In the genomic region with DNA sequence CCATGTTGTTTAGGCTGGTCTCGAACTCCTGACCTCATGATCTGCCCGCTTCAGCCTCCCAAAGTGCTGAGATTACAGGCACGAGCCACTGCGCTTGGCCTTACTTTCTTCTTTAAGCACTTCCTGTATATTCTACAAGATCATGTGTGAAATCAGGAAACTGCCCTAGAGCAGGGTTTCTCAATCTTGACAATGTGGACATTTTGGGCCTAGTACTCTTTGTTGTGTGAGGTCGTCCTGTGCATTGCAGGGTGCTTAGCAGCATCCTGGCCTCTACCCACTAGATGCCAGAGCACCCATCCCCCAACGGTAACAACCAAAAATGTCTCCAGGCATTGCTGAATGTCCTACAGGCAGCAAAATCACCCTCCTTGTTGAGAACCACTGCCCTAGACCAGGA, we compare ENCODE assay signal across 22 cellular contexts. TPM values are rescaled to one million over a fixed set of nuclear protein-coding genes. Genes with fewer than 3 reads are reported as not detected.
DNase-seq lines count a peak whose midpoint lies in the region; ATAC-seq and TF ChIP-seq lines count a peak whose summit lies in the region.
"Had no signal": no experiment of that assay in that cellular context is flagged by ENCODE, and none has a peak within 500 bp of the region (broad histone marks: within the 10 kb centered on the region; RNA-seq: fewer than 3 reads in every experiment).

No MANE protein-coding gene starts in this region.

- no peak overlapping the region for H3K27ac Mint-ChIP-seq in activated CD8-positive, alpha-beta T cell treated with anti-CD3 and anti-CD28 coated beads, Interleukin-2, amount 10 ng/mL, durations not matched to agents 7 days and 5 days
- H3K27ac Mint-ChIP-seq: activated CD4-positive, alpha-beta T cell treated with anti-CD3 and anti-CD28 coated beads for 36 hours; CD8-positive, alpha-beta T cell had no signal

- no peak for ATAC-seq in HG03095 (IDR thresholded peaks at IDR 0.05; ENCODE audit: unreplicated experiment)
- no peak for ATAC-seq in activated CD8-positive, alpha-beta T cell treated with anti-CD3 and anti-CD28 coated beads, Interleukin-2, amount 10 ng/mL, durations not matched to agents 7 days and 5 days
- ATAC-seq: activated CD4-positive, alpha-beta T cell treated with anti-CD3 and anti-CD28 coated beads for 36 hours; body of pancreas; CD8-positive, alpha-beta T cell; GM12878; K562; left lung had no signal

- no peaks in the 10 kb centered on the region for H3K27me3 Mint-ChIP-seq in activated CD8-positive, alpha-beta T cell treated with anti-CD3 and anti-CD28 coated beads, Interleukin-2, amount 10 ng/mL, durations not matched to agents 7 days and 5 days (ENCODE audit: low read depth)
- H3K27me3 Mint-ChIP-seq: activated CD4-positive, alpha-beta T cell treated with anti-CD3 and anti-CD28 coated beads for 36 hours had no signal

- no peaks in the 10 kb centered on the region for H3K27me3 ChIP-seq in spleen (replicated peaks in 1 of 7)
- H3K27me3 ChIP-seq: body of pancreas, left lung had no signal

- peaks cover 16% of the 10 kb centered on the region for H3K36me3 Mint-ChIP-seq in activated CD8-positive, alpha-beta T cell treated with anti-CD3 and anti-CD28 coated beads, Interleukin-2, amount 10 ng/mL, durations not matched to agents 7 days and 5 days (ENCODE audit: low read depth)

- peaks cover 0 to 52% (median 4%) of the 10 kb centered on the region in 6 donors for H3K4me1 ChIP-seq in spleen
- H3K4me1 ChIP-seq: body of pancreas, prostate gland had no signal

- H3K9me3 Mint-ChIP-seq in activated CD8-positive, alpha-beta T cell treated with anti-CD3 and anti-CD28 coated beads, Interleukin-2, amount 10 ng/mL, durations not matched to agents 7 days and 5 days (ENCODE audit: insufficient read depth), result no peaks in the 10 kb centered on the region
- H3K9me3 Mint-ChIP-seq: CD8-positive, alpha-beta T cell had no signal

- no peaks in the 10 kb centered on the region for H3K9me3 ChIP-seq in spleen
- H3K9me3 ChIP-seq: body of pancreas, left lung, prostate gland, thoracic aorta had no signal

- H3K4me3 Mint-ChIP-seq in activated CD8-positive, alpha-beta T cell treated with anti-CD3 and anti-CD28 coated beads, Interleukin-2, amount 10 ng/mL, durations not matched to agents 7 days and 5 days, result no peak overlapping the region
- H3K4me3 Mint-ChIP-seq: activated CD4-positive, alpha-beta T cell treated with anti-CD3 and anti-CD28 coated beads for 36 hours; CD8-positive, alpha-beta T cell had no signal

- intact Hi-C loops in spleen (cut with DNase I; ENCODE audit: low total_unique reads), result no loop called here

- H3K27ac ChIP-seq in spleen (peak overlapping the region in 7 of 8 donors; percentile 42 to 96 (median 79)), substantia nigra (ENCODE audit: low read depth, low read length, poor library complexity, severe bottlenecking) (no peak overlapping the region)
- H3K27ac ChIP-seq: body of pancreas, GM23248, prostate gland, thoracic aorta had no signal

- H3K4me3 ChIP-seq in choroid plexus epithelial cell (ENCODE audit: low read depth, low read length), result no peak overlapping the region
- peak overlapping the region in 1 of 8 donors; percentile 23 for H3K4me3 ChIP-seq in spleen
- H3K4me3 ChIP-seq: body of pancreas, GM12878, GM23248, K562, left lung, prostate gland, thoracic aorta had no signal

- WGBS in spleen, 5 donors, result 50 to 80% (median 74%) methylated on average over 6 of the region's 6 CpGs

- no peak for TF ChIP-seq POLR2A in spleen (IDR thresholded peaks at IDR 0.05)

- TF ChIP-seq CTCF in choroid plexus epithelial cell (conservative IDR thresholded peaks at IDR 0.05; ENCODE audit: low read depth, low read length) (no peak), spleen (IDR thresholded peaks at IDR 0.05 in 8 of 11, conservative IDR thresholded peaks at IDR 0.05 in 3 of 11) (peak in 3 of 11 experiments; percentile 24 to 50 (median 26))

- H3K36me3 ChIP-seq in spleen, result peaks cover 0 to 99% (median 64%) of the 10 kb centered on the region in 6 donors

- POLR2A ChIA-PET in activated CD8-positive, alpha-beta T cell treated with anti-CD3 and anti-CD28 coated beads, Interleukin-2, amount 10 ng/mL, durations not matched to agents 7 days and 5 days (lab: Charles Lee), result no interaction called here

- CTCF ChIA-PET in activated CD8-positive, alpha-beta T cell treated with anti-CD3 and anti-CD28 coated beads, Interleukin-2, amount 10 ng/mL, durations not matched to agents 7 days and 5 days (lab: Charles Lee), result no interaction called here

- DNase-seq in SIG-M5 treated with dmso at 0.1 percent for 504 hours (lab: John Stamatoyannopoulos, UW; ENCODE audit: unreplicated experiment) (peak; percentile 69), SIG-M5 (lab: John Stamatoyannopoulos, UW) (no peak), NOMO-1 treated with DMSO at 0.1 percent for 48 hours (lab: John Stamatoyannopoulos, UW; ENCODE audit: unreplicated experiment) (peak; percentile 73), choroid plexus epithelial cell (ENCODE audit: low read depth) (peak; percentile 1), spleen (peak; percentile 65), substantia nigra (lab: John Stamatoyannopoulos, UW) (no peak)
- DNase-seq in activated CD8-positive, alpha-beta T cell treated with anti-CD3 and anti-CD28 coated beads, Interleukin-2, amount 10 ng/mL, durations not matched to agents 7 days and 5 days, result no peak
- DNase-seq: 8988T; activated CD4-positive, alpha-beta T cell treated with anti-CD3 and anti-CD28 coated beads for 36 hours; activated effector memory CD4-positive, alpha-beta T cell treated with Interleukin-2 at 50 U/mL for 16 hours; activated T-cell treated with anti-CD3 and anti-CD28 coated beads for 4 hours; CD8-positive, alpha-beta T cell; GM23248; NCI-H1436 treated with DMSO at 0.1 percent for 48 hours; stimulated activated naive CD4-positive, alpha-beta T cell treated with Interleukin-2 at 50 U/mL for 16 hours had no signal

- peaks cover 4% of the 10 kb centered on the region for H3K4me1 Mint-ChIP-seq in activated CD8-positive, alpha-beta T cell treated with anti-CD3 and anti-CD28 coated beads, Interleukin-2, amount 10 ng/mL, durations not matched to agents 7 days and 5 days (ENCODE audit: low read depth)
- H3K4me1 Mint-ChIP-seq: activated CD4-positive, alpha-beta T cell treated with anti-CD3 and anti-CD28 coated beads for 36 hours had no signal

RNA-seq across cellular contexts. Expression of gene RRP12, which starts 24.7 kb away (rescaled TPM):
- total RNA-seq in spleen, result 10 to 100 TPM; 13.4 to 51.4 (median 24.6) TPM
- 10 to 100 TPM; 12.3 to 30.3 (median 25.1) TPM for polyA plus RNA-seq in spleen
- 10 to 100 TPM; 30.9 to 35.6 TPM for total RNA-seq in activated CD8-positive, alpha-beta T cell treated with anti-CD3 and anti-CD28 coated beads, Interleukin-2, amount 10 ng/mL, durations not matched to agents 7 days and 5 days

RNA-seq across cellular contexts. Expression of gene FRAT2, which starts 41.9 kb away (rescaled TPM):
- total RNA-seq in spleen, result 10 to 100 TPM; 28.3 to 75.6 (median 46.3) TPM
- polyA plus RNA-seq in spleen, result 10 to 100 TPM; 12.3 to 19.9 (median 14.3) TPM
- total RNA-seq in activated CD8-positive, alpha-beta T cell treated with anti-CD3 and anti-CD28 coated beads, Interleukin-2, amount 10 ng/mL, durations not matched to agents 7 days and 5 days, result 10 to 100 TPM; 10.0 to 10.4 TPM

RNA-seq across cellular contexts. Expression of gene PGAM1, which starts 49.6 kb away (rescaled TPM):
- 100 to 1,000 TPM; 144 to 235 (median 197) TPM for total RNA-seq in spleen
- 100 to 1,000 TPM in 1 of 3 donors, 10 to 100 TPM in 2; 51.4 to 146 (median 98.8) TPM for polyA plus RNA-seq in spleen
- total RNA-seq in activated CD8-positive, alpha-beta T cell treated with anti-CD3 and anti-CD28 coated beads, Interleukin-2, amount 10 ng/mL, durations not matched to agents 7 days and 5 days, result 100 to 1,000 TPM; 517 to 529 TPM

RNA-seq across cellular contexts. Expression of gene FRAT1, which starts 57.3 kb away (rescaled TPM):
- 10 to 100 TPM; 13.3 to 27.2 (median 21.5) TPM for total RNA-seq in spleen
- polyA plus RNA-seq in spleen, result 1 to 10 TPM; 6.0 to 7.8 (median 7.7) TPM
- 1 to 10 TPM; 4.2 to 4.4 TPM for total RNA-seq in activated CD8-positive, alpha-beta T cell treated with anti-CD3 and anti-CD28 coated beads, Interleukin-2, amount 10 ng/mL, durations not matched to agents 7 days and 5 days

Comparison
In these comparisons a context has a peak if more than half of its experiments do, and no peak if none do; other contexts are left out.
1. DNase-seq: peak in SIG-M5 treated with dmso at 0.1 percent for 504 hours (single experiment), NOMO-1 treated with DMSO at 0.1 percent for 48 hours (single experiment), choroid plexus epithelial cell (single experiment) and spleen (single experiment); none in SIG-M5 (single experiment), substantia nigra (0 of 49) and activated CD8-positive, alpha-beta T cell treated with anti-CD3 and anti-CD28 coated beads, Interleukin-2, amount 10 ng/mL, durations not matched to agents 7 days and 5 days (single experiment).